ENCODE assay signal across 12 cellular contexts in genomic region chr1:229137274-229137673, GRCh38.
"Had no signal": no experiment of that assay in that cellular context is flagged by ENCODE, and none has a peak within 500 bp of the region (broad histone marks: within the 10 kb centered on the region; RNA-seq: fewer than 3 reads in every experiment).

No MANE protein-coding gene starts in this region.

- DNase-seq: activated naive CD4-positive, alpha-beta T cell treated with Interleukin-2 at 50 U/mL for 16 hours; activated T-cell treated with anti-CD3 and anti-CD28 coated beads for 4 hours; dorsolateral prefrontal cortex; erythroblast; gastrocnemius medialis; left colon; midbrain; ovary; right lobe of liver; stimulated activated naive CD8-positive, alpha-beta T cell treated with anti-CD3 and anti-CD28 coated beads, Interleukin-15, amount 100 ng/mL, for 72 hours; upper lobe of left lung had no signal

- ATAC-seq: activated CD4-positive, CD25-positive, alpha-beta regulatory T cell treated with anti-CD3 and anti-CD28 coated beads, Interleukin-2, amount 50 U/mL, for 24 hours; gastrocnemius medialis; left colon had no signal

- H3K27ac ChIP-seq: dorsolateral prefrontal cortex, gastrocnemius medialis, ovary, right lobe of liver, upper lobe of left lung had no signal

- H3K4me1 ChIP-seq: upper lobe of left lung had no signal

- H3K4me3 ChIP-seq: dorsolateral prefrontal cortex, gastrocnemius medialis, ovary, right lobe of liver, upper lobe of left lung had no signal

- H3K9me3 ChIP-seq: gastrocnemius medialis, ovary, right lobe of liver had no signal

- H3K36me3 ChIP-seq: gastrocnemius medialis, ovary, right lobe of liver, upper lobe of left lung had no signal

- H3K27me3 ChIP-seq: gastrocnemius medialis, ovary, right lobe of liver, upper lobe of left lung had no signal

- H3K27ac Mint-ChIP-seq: stimulated activated naive CD8-positive, alpha-beta T cell treated with anti-CD3 and anti-CD28 coated beads, Interleukin-15, amount 100 ng/mL, for 72 hours had no signal

- H3K27me3 Mint-ChIP-seq: stimulated activated naive CD8-positive, alpha-beta T cell treated with anti-CD3 and anti-CD28 coated beads, Interleukin-15, amount 100 ng/mL, for 72 hours had no signal

- H3K4me3 Mint-ChIP-seq: stimulated activated naive CD8-positive, alpha-beta T cell treated with anti-CD3 and anti-CD28 coated beads, Interleukin-15, amount 100 ng/mL, for 72 hours had no signal
